1 cellular context compared by ENCODE assay signal in genomic region chr16:19883296-19883951, GRCh38.
TF ChIP-seq lines count a peak whose summit lies in the region.

No MANE protein-coding gene starts in this region.

TF ChIP-seq in H1, 55 proteins besides CTCF, POLR2A, EP300 and RAD21 (continued from another document):
- TF ChIP-seq SP1 (IDR thresholded peaks at IDR 0.05; ENCODE audit: low read depth, low read length), result no peak
- TF ChIP-seq KDM4A (IDR thresholded peaks at IDR 0.05; ENCODE audit: low read depth, low read length, severe bottlenecking), result peak; percentile 48
- TF ChIP-seq SRF (IDR thresholded peaks at IDR 0.05; ENCODE audit: low read depth, low read length), result no peak
- no peak for TF ChIP-seq ATF3 (IDR thresholded peaks at IDR 0.05; ENCODE audit: insufficient read depth, low read depth, low read length)
- TF ChIP-seq BCL11A (IDR thresholded peaks at IDR 0.05; ENCODE audit: low read depth in 2 of 2, low read length in 2 of 2), result no peak
- no peak for TF ChIP-seq FOSL1 (IDR thresholded peaks at IDR 0.05; ENCODE audit: insufficient read depth, low read depth, low read length)
- no peak for TF ChIP-seq JUN (IDR thresholded peaks at IDR 0.05; ENCODE audit: low read depth, low read length)
- TF ChIP-seq POU5F1 (IDR thresholded peaks at IDR 0.05; ENCODE audit: low read depth, low read length), result no peak
- TF ChIP-seq TAF1 (IDR thresholded peaks at IDR 0.05; ENCODE audit: low read depth, low read length), result peak; percentile 34; the same call in 1 of the 2 replicates
- TF ChIP-seq EGR1 (IDR thresholded peaks at IDR 0.05; ENCODE audit: borderline replicate concordance, low read depth, low read length), result no peak
- no peak for TF ChIP-seq SP2 (IDR thresholded peaks at IDR 0.05; ENCODE audit: low read length)
- no peak for TF ChIP-seq BRCA1 (IDR thresholded peaks at IDR 0.05; ENCODE audit: low read depth, low read length)
- no peak for TF ChIP-seq KDM5A (IDR thresholded peaks at IDR 0.05; ENCODE audit: low read length)
- no peak for TF ChIP-seq E2F6 (IDR thresholded peaks at IDR 0.05)
- TF ChIP-seq TAF7 (optimal IDR thresholded peaks at IDR 0.05; ENCODE audit: borderline replicate concordance, low read depth, low read length), result no peak
- TF ChIP-seq NRF1 (IDR thresholded peaks at IDR 0.05; ENCODE audit: low read depth, low read length), result no peak
- no peak for TF ChIP-seq HDAC6 (IDR thresholded peaks at IDR 0.05; ENCODE audit: low read depth, low read length)
- no peak for TF ChIP-seq SIRT6 (IDR thresholded peaks at IDR 0.05; ENCODE audit: low read length)
- no peak for TF ChIP-seq RBBP5 (IDR thresholded peaks at IDR 0.05; ENCODE audit: borderline replicate concordance, low read depth, low read length)
- TF ChIP-seq CBX8 (IDR thresholded peaks at IDR 0.05; ENCODE audit: borderline replicate concordance, low read depth, low read length), result no peak
- TF ChIP-seq ZNF274 (IDR thresholded peaks at IDR 0.05; ENCODE audit: borderline replicate concordance, extremely low read depth, low read length), result no peak
- TF ChIP-seq CHD1 (IDR thresholded peaks at IDR 0.05; ENCODE audit: low read depth, low read length), result no peak
- TF ChIP-seq RFX5 (IDR thresholded peaks at IDR 0.05; ENCODE audit: borderline replicate concordance, low read depth, low read length), result no peak
- TF ChIP-seq MAX (IDR thresholded peaks at IDR 0.05), result no peak; the same call in 1 of the 2 replicates
- TF ChIP-seq GTF2F1 (IDR thresholded peaks at IDR 0.05; ENCODE audit: borderline replicate concordance, low read depth, low read length), result no peak
- no peak for TF ChIP-seq KDM1A (IDR thresholded peaks at IDR 0.05; ENCODE audit: borderline replicate concordance, low read length)
- TF ChIP-seq CBX5 (IDR thresholded peaks at IDR 0.05; ENCODE audit: low read depth, low read length), result no peak
- TF ChIP-seq EZH2 (IDR thresholded peaks at IDR 0.05; ENCODE audit: low read depth, low read length, severe bottlenecking), result no peak
- TF ChIP-seq MAFK (IDR thresholded peaks at IDR 0.05; ENCODE audit: low read depth, low read length), result no peak
- peak; percentile 62 for TF ChIP-seq ASH2L (IDR thresholded peaks at IDR 0.05; ENCODE audit: low read length)
- TF ChIP-seq POLR2AphosphoS5 (IDR thresholded peaks at IDR 0.05; ENCODE audit: low read depth, low read length), result no peak; the same call in 1 of the 2 replicates
- TF ChIP-seq PHF8 (conservative IDR thresholded peaks at IDR 0.05; ENCODE audit: low read depth, low read length), result peak; percentile 14; the same call in 1 of the 2 replicates
- no peak for TF ChIP-seq CHD7 (IDR thresholded peaks at IDR 0.05; ENCODE audit: insufficient replicate concordance, low read length)
- no peak for TF ChIP-seq NANOG (IDR thresholded peaks at IDR 0.05; ENCODE audit: insufficient read depth, low read depth, low read length, poor library complexity, severe bottlenecking)
- no peak for TF ChIP-seq BACH1 (IDR thresholded peaks at IDR 0.05; ENCODE audit: low read length)
- TF ChIP-seq SIN3A (conservative IDR thresholded peaks at IDR 0.05 in 1 of 2, IDR thresholded peaks at IDR 0.05 in 1 of 2; ENCODE audit: low read depth in 1 of 2, low read length in 2 of 2), result peak; percentile 48 to 66; a peak in 2 of 4 replicates
- TF ChIP-seq USF2 (IDR thresholded peaks at IDR 0.05; ENCODE audit: low read length), result no peak
- TF ChIP-seq GABPA (IDR thresholded peaks at IDR 0.05; ENCODE audit: borderline replicate concordance, insufficient read depth, low read length), result no peak
- no peak for TF ChIP-seq TEAD4 (IDR thresholded peaks at IDR 0.05; ENCODE audit: low read depth, low read length)
- no peak for TF ChIP-seq CHD2 (IDR thresholded peaks at IDR 0.05; ENCODE audit: low read length)
- TF ChIP-seq YY1 (IDR thresholded peaks at IDR 0.05; ENCODE audit: low read depth, low read length), result no peak
- TF ChIP-seq RNF2 (IDR thresholded peaks at IDR 0.05; ENCODE audit: borderline replicate concordance, low read depth, low read length, missing control alignments, poor library complexity, severe bottlenecking), result no peak
- TF ChIP-seq TBP (IDR thresholded peaks at IDR 0.05; ENCODE audit: low read depth, low read length), result no peak
TF ChIP-seq in H1: peak in this region for 6.
